17 cellular contexts compared by ENCODE assay signal in genomic region chr14:89013698-89014569, GRCh38.
DNase-seq lines count a peak whose midpoint lies in the region; ATAC-seq and TF ChIP-seq lines count a peak whose summit lies in the region.
"Had no signal": no experiment of that assay in that cellular context is flagged by ENCODE, and none has a peak within 500 bp of the region (broad histone marks: within the 10 kb centered on the region; RNA-seq: fewer than 3 reads in every experiment).

No MANE protein-coding gene starts in this region.

- H3K4me1 ChIP-seq in SJCRH30 (no peaks in the 10 kb centered on the region; the same call in 1 of the 2 replicates), heart right ventricle (no peaks in the 10 kb centered on the region)
- H3K4me1 ChIP-seq: neural progenitor cell, thyroid gland had no signal

- H3K4me3 ChIP-seq in SJCRH30: peak overlapping the region; percentile 45
- no peak overlapping the region for H3K4me3 ChIP-seq in foreskin fibroblast (ENCODE audit: low read depth in 1 of 2, low read length in 2 of 2)
- no peak overlapping the region for H3K4me3 ChIP-seq in heart right ventricle
- H3K4me3 ChIP-seq: neural progenitor cell, thyroid gland had no signal

- H3K9me3 ChIP-seq in SJCRH30 (replicated peaks): no peaks in the 10 kb centered on the region
- H3K9me3 ChIP-seq in heart right ventricle: no peaks in the 10 kb centered on the region
- H3K9me3 ChIP-seq: thyroid gland had no signal

- H3K27ac ChIP-seq in SJCRH30 (no peak overlapping the region), heart right ventricle (no peak overlapping the region)
- H3K27ac ChIP-seq: neural progenitor cell, thyroid gland had no signal

- DNase-seq in DMS153 treated with DMSO at 0.1 percent for 48 hours (lab: John Stamatoyannopoulos, UW; ENCODE audit: unreplicated experiment) (peak; percentile 82), NCI-H1417 treated with DMSO at 0.1 percent for 48 hours (lab: John Stamatoyannopoulos, UW) (peak; percentile 77), NCI-H345 (lab: John Stamatoyannopoulos, UW) (peak; percentile 78), SJCRH30 (no peak), foreskin fibroblast (no peak), heart right ventricle (no peak), foreskin melanocyte (no peak), GM20000 (ENCODE audit: low spot score) (no peak)
- DNase-seq: activated naive CD4-positive, alpha-beta T cell; activated T-cell treated with anti-CD3 and anti-CD28 coated beads for 4 hours; aorta; hypothalamus; kidney; NCI-H2029 treated with DMSO at 0.1 percent for 48 hours; thyroid gland had no signal

- WGBS in heart right ventricle, 2 donors: 63 to 67% methylated on average over 11 of the region's 11 CpGs

- ATAC-seq in heart right ventricle: no peak
- ATAC-seq: stimulated activated memory B cell treated with anti-CD40 and anti-IgM and Interleukin-4, amounts not matched to agents 10 μg/mL and 1 μg/mL and 100 μg/mL, for 72 hours had no signal

- TF ChIP-seq CTCF in foreskin fibroblast (IDR thresholded peaks at IDR 0.05; ENCODE audit: low read depth, low read length): no peak
- no peak for TF ChIP-seq CTCF in heart right ventricle (IDR thresholded peaks at IDR 0.05)
- TF ChIP-seq CTCF in GM20000 (IDR thresholded peaks at IDR 0.05; ENCODE audit: extremely low read depth, missing control alignments): no peak

- H3K36me3 ChIP-seq in SJCRH30 (no peaks in the 10 kb centered on the region), heart right ventricle (no peaks in the 10 kb centered on the region)
- H3K36me3 ChIP-seq: neural progenitor cell, thyroid gland had no signal

- intact Hi-C loops in heart right ventricle (cut with DNase I): loop anchor here in 1 of 10 donors (5.0 kb wide), 1 partner anchor 347 kb away; no protein-coding TSS in a partner anchor

- no peaks in the 10 kb centered on the region for H3K27me3 ChIP-seq in SJCRH30
- H3K27me3 ChIP-seq in heart right ventricle: peaks cover 0 to 12% (median 0%) of the 10 kb centered on the region in 7 donors
- H3K27me3 ChIP-seq: neural progenitor cell, thyroid gland had no signal

Comparison
In these comparisons a context has a peak if more than half of its experiments do, and no peak if none do; other contexts are left out.
1. DNase-seq: peak in DMS153 treated with DMSO at 0.1 percent for 48 hours (single experiment), NCI-H1417 treated with DMSO at 0.1 percent for 48 hours (single experiment) and NCI-H345 (single experiment); none in SJCRH30 (0 of 2), foreskin fibroblast (0 of 2), heart right ventricle (0 of 2), foreskin melanocyte (single experiment) and GM20000 (single experiment).